ENCODE assay signal across 14 cellular contexts in genomic region chr18:3692691-3693090, GRCh38.
DNase-seq lines count a peak whose midpoint lies in the region; ATAC-seq, FAIRE-seq and TF ChIP-seq lines count a peak whose summit lies in the region.
"Had no signal": no experiment of that assay in that cellular context is flagged by ENCODE, and none has a peak within 500 bp of the region (broad histone marks: within the 10 kb centered on the region; RNA-seq: fewer than 3 reads in every experiment).

No MANE protein-coding gene starts in this region.

- no peak overlapping the region for H2AFZ ChIP-seq in GM23248

- DNase-seq in A549 (ENCODE audit: low read depth in 1 of 2, low spot score in 1 of 2), result no peak
- peak; percentile 88 for DNase-seq in NCI-H69 (lab: John Stamatoyannopoulos, UW)
- DNase-seq in kidney, result no peak
- peak; percentile 51 for DNase-seq in renal cortical epithelial cell (ENCODE audit: low read depth)
- DNase-seq in RCC 7860 (ENCODE audit: low spot score), result no peak
- no peak for DNase-seq in GM23248
- DNase-seq: DMS 273 treated with DMSO at 0.1 percent for 48 hours, HFFc6, KG1, NCI-H2081 treated with DMSO at 0.1 percent for 48 hours, NCI-H526 treated with DMSO at 0.1 percent for 48 hours had no signal

- peaks cover 22% of the 10 kb centered on the region for H3F3A ChIP-seq in GM23248 (ENCODE audit: insufficient read depth)

- POLR2A ChIA-PET in A549 (lab: Yijun Ruan, JAX), result interaction anchor here (0.7 kb wide), 1 partner anchor 10 kb away, joined by 3 read pairs; no protein-coding TSS in a partner anchor

- WGBS in A549 (ENCODE audit: missing lambda C conversion rate), result 75% methylated on average over 2 of the region's 2 CpGs
- WGBS in GM23248 (ENCODE audit: low coverage in 1 of 2, low lambda C conversion rate in 2 of 2, missing lambda C conversion rate in 2 of 2), 2 experiments, result 98 to 100% methylated on average over 2 of the region's 2 CpGs

- in situ Hi-C loops in GM23248 (cut with MboI), result no loop called here

- CTCF ChIA-PET in A549 (lab: Yijun Ruan, JAX), result interaction anchor here (1.4 to 2.4 kb wide), 5 partner anchors 9 to 177 kb away, joined by 4 to 12 read pairs (median 6); no protein-coding TSS in a partner anchor

- H3K79me2 ChIP-seq in GM23248 (ENCODE audit: insufficient read depth), result no peaks in the 10 kb centered on the region

- H3K9me2 ChIP-seq in GM23248 (ENCODE audit: insufficient read depth), result no peaks in the 10 kb centered on the region

- TF ChIP-seq POLR2A in A549 (IDR thresholded peaks at IDR 0.05; ENCODE audit: low read length), result no peak

- H3K4me2 ChIP-seq in A549 (peak overlapping the region; percentile 62), GM23248 (ENCODE audit: unreplicated experiment) (no peak overlapping the region)

- no peaks in the 10 kb centered on the region for H3K27me3 ChIP-seq in GM23248 (replicated peaks; ENCODE audit: insufficient read depth)

- TF ChIP-seq CTCF in A549 (IDR thresholded peaks at IDR 0.05) (no peak), kidney (IDR thresholded peaks at IDR 0.05; ENCODE audit: borderline replicate concordance, extremely low read depth, insufficient read depth) (no peak)

- H3K36me3 ChIP-seq in kidney (ENCODE audit: control insufficient read depth in 1 of 2, insufficient read depth in 2 of 2, low read length in 2 of 2) (no peaks in the 10 kb centered on the region), GM23248 (ENCODE audit: low read depth) (no peaks in the 10 kb centered on the region)

- TF ChIP-seq RAD21 in A549 (conservative IDR thresholded peaks at IDR 0.05 in 1 of 2, IDR thresholded peaks at IDR 0.05 in 1 of 2), result no peak

- H3K27ac ChIP-seq in A549 (peak overlapping the region; percentile 50 to 68; a peak in 4 of 6 replicates), kidney (ENCODE audit: low read depth in 2 of 2, low read length in 2 of 2) (peak overlapping the region; percentile 15 to 78), GM23248 (no peak overlapping the region)
- H3K27ac ChIP-seq: C4-2B had no signal

- no peak for TF ChIP-seq EP300 in A549 (IDR thresholded peaks at IDR 0.05)

- no peak overlapping the region for H3K9ac ChIP-seq in kidney (ENCODE audit: low read length in 2 of 2)
- no peak overlapping the region for H3K9ac ChIP-seq in GM23248

- H3K9me3 ChIP-seq in A549 (no peaks in the 10 kb centered on the region), kidney (ENCODE audit: control insufficient read depth in 1 of 2, low read length in 2 of 2) (no peaks in the 10 kb centered on the region), GM23248 (ENCODE audit: low read depth) (no peaks in the 10 kb centered on the region)

- no peaks in the 10 kb centered on the region for H4K20me1 ChIP-seq in GM23248 (ENCODE audit: insufficient read depth)

- FAIRE-seq in A549 (lab: Jason Lieb, UNC) (no peak), kidney (lab: Jason Lieb, UNC) (no peak), RCC 7860 (lab: Jason Lieb, UNC) (no peak)
- FAIRE-seq: H54 had no signal

- intact Hi-C loops in kidney (cut with DNase I), result no loop called here

- H3K4me1 ChIP-seq in A549, result peaks cover 43% of the 10 kb centered on the region
- H3K4me1 ChIP-seq in kidney (ENCODE audit: control insufficient read depth in 1 of 2, insufficient read depth in 1 of 2, low read depth in 1 of 2, low read length in 2 of 2), result peaks cover 2 to 7% of the 10 kb centered on the region in 2 donors
- peaks cover 24% of the 10 kb centered on the region for H3K4me1 ChIP-seq in GM23248 (ENCODE audit: insufficient read depth)

- no peak overlapping the region for H3K4me3 ChIP-seq in A549
- no peak overlapping the region for H3K4me3 ChIP-seq in kidney (ENCODE audit: low read length in 2 of 2)
- no peak overlapping the region for H3K4me3 ChIP-seq in GM23248

- ATAC-seq in A549, result no peak
- no peak for ATAC-seq in GM19452 (IDR thresholded peaks at IDR 0.05; ENCODE audit: unreplicated experiment)

TF ChIP-seq in A549, 52 proteins besides CTCF, POLR2A, EP300 and RAD21:
- TF ChIP-seq NPAS2 (CRISPR knock-in tag; IDR thresholded peaks at IDR 0.05; ENCODE audit: borderline replicate concordance) (no peak), RCOR1 (IDR thresholded peaks at IDR 0.05; ENCODE audit: low read depth, low read length) (no peak), EHMT2 (IDR thresholded peaks at IDR 0.05; ENCODE audit: low read depth) (no peak), CBX2 (IDR thresholded peaks at IDR 0.05; ENCODE audit: borderline replicate concordance, low read depth) (no peak), CHD4 (IDR thresholded peaks at IDR 0.05; ENCODE audit: borderline replicate concordance) (no peak), PBX3 (IDR thresholded peaks at IDR 0.05) (no peak), RARB (CRISPR knock-in tag; IDR thresholded peaks at IDR 0.05) (no peak), E2F6 (IDR thresholded peaks at IDR 0.05; ENCODE audit: borderline replicate concordance, low read depth) (no peak)
TF ChIP-seq in A549: peak in this region for 0.

Comparison
In these comparisons a context has a peak if more than half of its experiments do, and no peak if none do; other contexts are left out.
1. DNase-seq: peak in NCI-H69 (single experiment) and renal cortical epithelial cell (single experiment); none in A549 (0 of 2), kidney (single experiment), RCC 7860 (single experiment) and GM23248 (single experiment).